In the genomic region with DNA sequence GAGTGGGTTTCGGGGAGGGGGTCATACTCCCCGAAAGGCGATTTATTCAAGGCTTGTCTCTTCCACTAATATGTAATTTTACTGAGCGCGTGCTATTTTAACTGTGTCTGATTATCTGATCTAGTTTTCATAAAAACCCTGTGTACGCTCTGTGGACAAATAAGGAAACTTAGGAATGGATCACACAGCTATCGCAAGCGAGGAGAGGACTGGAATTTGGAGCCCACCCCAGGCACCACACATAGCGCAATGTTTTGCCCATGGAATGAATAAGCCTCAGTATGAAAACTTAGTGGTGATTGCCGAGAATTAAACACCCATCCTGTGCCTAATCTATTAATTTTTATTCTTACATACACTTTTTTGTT, we compare ENCODE assay signal across 8 cellular contexts. TPM values are rescaled to one million over a fixed set of nuclear protein-coding genes. Genes with fewer than 3 reads are reported as not detected.
DNase-seq lines count a peak whose midpoint lies in the region; ATAC-seq, FAIRE-seq and TF ChIP-seq lines count a peak whose summit lies in the region.

No MANE protein-coding gene starts in this region.

- H3K4me1 ChIP-seq in keratinocyte (ENCODE audit: control insufficient read depth, extremely low read depth, insufficient read depth, low read length) (peaks cover 24% of the 10 kb centered on the region), suprapubic skin (peaks cover 29% of the 10 kb centered on the region)

- dilution Hi-C loops in keratinocyte (cut with MboI; ENCODE audit: extremely low pct_ligation_motif_present, low sequenced_read_pairs), result no loop called here

- peak; percentile 75 for DNase-seq in DMS53 (lab: John Stamatoyannopoulos, UW)
- DNase-seq in astrocyte of the cerebellum (ENCODE audit: low read depth), result no peak
- DNase-seq in keratinocyte (ENCODE audit: low read depth, low spot score), result no peak
- DNase-seq in suprapubic skin (ENCODE audit: low spot score in 2 of 2), result no peak
- no peak for DNase-seq in medulla oblongata (ENCODE audit: extremely low spot score)
- DNase-seq in HTR-8/SVneo (ENCODE audit: insufficient read length, low spot score), result no peak

- H3K27ac ChIP-seq in keratinocyte (ENCODE audit: control insufficient read depth, insufficient read depth, low read length) (peak overlapping the region; percentile 84), suprapubic skin (peak overlapping the region; percentile 91)

- TF ChIP-seq CTCF in astrocyte of the cerebellum (IDR thresholded peaks at IDR 0.05; ENCODE audit: low read depth, low read length, missing control alignments), result no peak
- TF ChIP-seq CTCF in keratinocyte (optimal IDR thresholded peaks at IDR 0.05 in 1 of 3, IDR thresholded peaks at IDR 0.05 in 1 of 3, conservative IDR thresholded peaks at IDR 0.05 in 1 of 3; ENCODE audit: extremely low read depth in 1 of 3, insufficient read depth in 2 of 3, low read length in 3 of 3), result no peak
- TF ChIP-seq CTCF in suprapubic skin (IDR thresholded peaks at IDR 0.05), result no peak

- H3K36me3 ChIP-seq in keratinocyte (ENCODE audit: control insufficient read depth in 2 of 2, extremely low read depth in 1 of 2, insufficient read depth in 2 of 2, low read length in 2 of 2) (peaks cover 18 to 32% of the 10 kb centered on the region in 2 experiments), suprapubic skin (peaks cover 27% of the 10 kb centered on the region)

- H3K9ac ChIP-seq in keratinocyte (ENCODE audit: control insufficient read depth, extremely low read depth, insufficient read depth, low read length), result peak overlapping the region; percentile 85

- TF ChIP-seq RAD21 in Ishikawa (IDR thresholded peaks at IDR 0.05; ENCODE audit: low read depth), result no peak

- H3K27me3 ChIP-seq in keratinocyte (ENCODE audit: control insufficient read depth, extremely low read depth, insufficient read depth, low read length), result no peaks in the 10 kb centered on the region
- H3K27me3 ChIP-seq in suprapubic skin, result no peaks in the 10 kb centered on the region

- H3K4me2 ChIP-seq in keratinocyte (ENCODE audit: control insufficient read depth, extremely low read depth, insufficient read depth, low read depth, low read length), result peak overlapping the region; percentile 95

- H3K9me3 ChIP-seq in keratinocyte (ENCODE audit: control insufficient read depth, low read depth, low read length), result no peaks in the 10 kb centered on the region
- no peaks in the 10 kb centered on the region for H3K9me3 ChIP-seq in suprapubic skin

- peaks cover 29% of the 10 kb centered on the region for H3K79me2 ChIP-seq in keratinocyte (ENCODE audit: control insufficient read depth, insufficient read depth, low read length)

- peak overlapping the region; percentile 98 for H3K4me3 ChIP-seq in astrocyte of the cerebellum (ENCODE audit: low read depth, low read length)
- H3K4me3 ChIP-seq in keratinocyte (ENCODE audit: control insufficient read depth in 2 of 3, extremely low read depth in 1 of 3, insufficient read depth in 2 of 3, low read depth in 1 of 3, low read length in 3 of 3), result peak overlapping the region; percentile 76 to 88 (median 84)
- peak overlapping the region; percentile 89 for H3K4me3 ChIP-seq in suprapubic skin

- H2AFZ ChIP-seq in keratinocyte (ENCODE audit: control insufficient read depth, low read length), result peak overlapping the region; percentile 84

- TF ChIP-seq POLR2A in suprapubic skin (IDR thresholded peaks at IDR 0.05), result no peak

- H3K9me1 ChIP-seq in keratinocyte (ENCODE audit: control insufficient read depth, extremely low read depth, insufficient read depth, low read length), result peaks cover 6% of the 10 kb centered on the region

- FAIRE-seq in keratinocyte (lab: Jason Lieb, UNC) (no peak), HTR-8/SVneo (lab: Jason Lieb, UNC) (no peak)

- peaks cover 27% of the 10 kb centered on the region for H4K20me1 ChIP-seq in keratinocyte (ENCODE audit: control insufficient read depth, extremely low read depth, insufficient read depth, low read length)

- WGBS in suprapubic skin, result 0% methylated on average over 10 of the region's 10 CpGs

- no peak for ATAC-seq in HG03432 (IDR thresholded peaks at IDR 0.05; ENCODE audit: unreplicated experiment)

- TF ChIP-seq EP300 in Ishikawa (IDR thresholded peaks at IDR 0.05; ENCODE audit: borderline replicate concordance) (no peak), suprapubic skin (IDR thresholded peaks at IDR 0.05) (no peak)

- in situ Hi-C loops in astrocyte of the cerebellum (cut with HindIII; ENCODE audit: low sequenced_read_pairs), result no loop called here

TF ChIP-seq in Ishikawa, 13 proteins besides CTCF, POLR2A, EP300 and RAD21:
- TF ChIP-seq FOXM1 (IDR thresholded peaks at IDR 0.05; ENCODE audit: borderline replicate concordance, low read depth) (no peak), TEAD4 (IDR thresholded peaks at IDR 0.05) (no peak), ZBTB7A (IDR thresholded peaks at IDR 0.05; ENCODE audit: low read depth) (0 out of 2 replicates have a peak, but pooled peaks have one; percentile 19)

RNA-seq across cellular contexts. Expression of a gene that starts 9.8 kb away (rescaled TPM):
- 0.05 to 0.27 TPM (median 0.17 TPM) in 3 replicates for polyA plus RNA-seq in keratinocyte
- not detected for polyA plus RNA-seq in keratinocyte (2011; ENCODE audit: low read depth)
- polyA plus RNA-seq in keratinocyte (2011; cell fraction: cytosol; rRNA removed), result 0.09 and 0.12 TPM in 2 replicates
- polyA plus RNA-seq in keratinocyte (2011; cell fraction: nucleus; rRNA removed), result 0.15 TPM in 1 of 2 replicates, not detected in the other
- 0.08 and 0.09 TPM in 2 replicates for polyA plus RNA-seq in keratinocyte (2012; ENCODE audit: low replicate concordance)
- polyA minus RNA-seq in keratinocyte, result 0.16 to 0.30 TPM in 2 of 3 replicates, not detected in the other
- not detected for polyA minus RNA-seq in keratinocyte (2011; cell fraction: cytosol; rRNA and poly(A)+ RNA removed)
- polyA minus RNA-seq in keratinocyte (2011; cell fraction: nucleus; rRNA and poly(A)+ RNA removed), result 0.42 TPM in 1 of 2 replicates, not detected in the other
- total RNA-seq in suprapubic skin, result 1 to 10 TPM in 2 of 4 donors, under 1 TPM in 1, not detected in 1; 0.70 to 1.4 (median 1.4) TPM

RNA-seq across cellular contexts. Expression of a gene that starts 29.3 kb away (rescaled TPM):
- polyA plus RNA-seq in keratinocyte, result 28.9 to 43.5 TPM (median 40.4 TPM) in 3 replicates
- 20.9 TPM for polyA plus RNA-seq in keratinocyte (2011; ENCODE audit: low read depth)
- polyA plus RNA-seq in keratinocyte (2011; cell fraction: cytosol; rRNA removed), result 23.1 and 27.7 TPM in 2 replicates
- polyA plus RNA-seq in keratinocyte (2011; cell fraction: nucleus; rRNA removed), result 33.8 and 34.5 TPM in 2 replicates
- polyA plus RNA-seq in keratinocyte (2012; ENCODE audit: low replicate concordance), result 25.7 and 31.9 TPM in 2 replicates
- 10.1 to 19.9 TPM (median 11.8 TPM) in 3 replicates for polyA minus RNA-seq in keratinocyte
- 5.6 TPM for polyA minus RNA-seq in keratinocyte (2011; cell fraction: cytosol; rRNA and poly(A)+ RNA removed)
- 8.3 and 10.3 TPM in 2 replicates for polyA minus RNA-seq in keratinocyte (2011; cell fraction: nucleus; rRNA and poly(A)+ RNA removed)
- total RNA-seq in suprapubic skin, result 10 to 100 TPM; 17.6 to 36.7 (median 21.5) TPM
